17 cellular contexts compared by ENCODE assay signal in the genomic region with DNA sequence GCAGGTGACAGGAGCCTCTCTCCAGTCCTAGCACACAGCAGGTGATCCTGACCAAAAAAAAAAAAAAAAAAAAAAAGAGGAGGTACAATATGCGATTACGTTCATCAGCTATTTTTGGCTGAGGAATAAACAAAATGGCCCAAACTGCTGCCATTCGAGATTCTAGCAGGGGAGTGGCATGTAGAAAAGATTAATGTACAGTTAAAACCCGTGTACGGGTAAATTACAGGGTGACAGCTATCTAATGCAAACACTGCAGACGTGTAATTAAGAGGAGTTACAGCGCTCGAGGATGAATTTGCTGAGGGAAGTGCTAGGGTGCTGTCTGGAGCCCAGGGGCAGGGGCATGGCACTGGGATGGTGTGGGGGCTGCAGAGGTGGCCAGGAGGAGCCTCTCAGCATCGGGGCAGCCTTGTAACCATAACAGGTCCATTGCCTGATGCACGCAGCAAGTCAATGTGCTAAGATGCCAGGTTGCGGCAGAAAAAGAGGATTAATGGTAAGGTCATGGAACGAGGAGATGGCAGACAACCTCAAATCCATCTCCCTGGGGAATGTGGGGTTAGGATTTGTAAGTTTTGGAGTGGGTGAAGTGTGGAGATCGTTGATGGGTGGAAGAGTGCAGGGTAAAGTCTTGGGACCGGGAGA. TPM values are rescaled to one million over a fixed set of nuclear protein-coding genes. Genes with fewer than 3 reads are reported as not detected.
DNase-seq lines count a peak whose midpoint lies in the region; TF ChIP-seq lines count a peak whose summit lies in the region.
"Had no signal": no experiment of that assay in that cellular context is flagged by ENCODE, and none has a peak within 500 bp of the region (broad histone marks: within the 10 kb centered on the region; RNA-seq: fewer than 3 reads in every experiment).

No MANE protein-coding gene starts in this region.

- no peak for TF ChIP-seq CTCF in spleen (IDR thresholded peaks at IDR 0.05 in 8 of 11, conservative IDR thresholded peaks at IDR 0.05 in 3 of 11)
- no peak for TF ChIP-seq CTCF in mammary epithelial cell (conservative IDR thresholded peaks at IDR 0.05 in 1 of 2, IDR thresholded peaks at IDR 0.05 in 1 of 2; ENCODE audit: extremely low read depth in 1 of 2, insufficient read depth in 1 of 2, low read depth in 1 of 2, low read length in 2 of 2)

- H3K79me2 ChIP-seq in mammary epithelial cell (ENCODE audit: insufficient read depth, low read length) = no peaks in the 10 kb centered on the region

- 53 to 57% (median 56%) methylated on average over 14 of the region's 14 CpGs for WGBS in spleen, 5 donors
- WGBS in mammary epithelial cell (ENCODE audit: low coverage, missing lambda C conversion rate) = 22% methylated on average over 13 of the region's 14 CpGs

- H2AFZ ChIP-seq in mammary epithelial cell (ENCODE audit: low read depth, low read length) = no peak overlapping the region

- H3K9me3 ChIP-seq in spleen (no peaks in the 10 kb centered on the region), mammary epithelial cell (replicated peaks; ENCODE audit: insufficient read depth, low read length) (peaks cover 2% of the 10 kb centered on the region)
- H3K9me3 ChIP-seq: A549 had no signal

- no peak overlapping the region for H3K4me2 ChIP-seq in mammary epithelial cell (ENCODE audit: insufficient read depth, low read depth, low read length)
- H3K4me2 ChIP-seq: A549 had no signal

- in situ Hi-C loops in mammary epithelial cell (cut with MboI; ENCODE audit: low sequenced_read_pairs in 2 of 2) = no loop called here

- no TSS peak for BruUV-seq in mammary epithelial cell (replicated peaks; lab: Mats Ljungman, UMichigan)

- H3K4me1 ChIP-seq in spleen = no peaks in the 10 kb centered on the region
- no peaks in the 10 kb centered on the region for H3K4me1 ChIP-seq in mammary epithelial cell (ENCODE audit: insufficient read depth, low read length)
- H3K4me1 ChIP-seq: A549, foreskin keratinocyte had no signal

- H3K27me3 ChIP-seq in spleen (replicated peaks in 1 of 7) (peaks cover 0 to 63% (median 0%) of the 10 kb centered on the region in 7 donors), mammary epithelial cell (ENCODE audit: insufficient read depth, low read length) (peaks cover 3% of the 10 kb centered on the region)
- H3K27me3 ChIP-seq: foreskin keratinocyte had no signal

- H3K4me3 ChIP-seq in spleen (no peak overlapping the region), mammary epithelial cell (replicated peaks in 1 of 3; ENCODE audit: insufficient read depth in 1 of 3, low read depth in 2 of 3, low read length in 3 of 3) (no peak overlapping the region)
- H3K4me3 ChIP-seq: A549 had no signal

- no peaks in the 10 kb centered on the region for H4K20me1 ChIP-seq in mammary epithelial cell (ENCODE audit: insufficient read depth, low read length)

- H3K9ac ChIP-seq in mammary epithelial cell (ENCODE audit: insufficient read depth, low read length) = no peak overlapping the region

- no peak overlapping the region for H3K27ac ChIP-seq in spleen
- no peak overlapping the region for H3K27ac ChIP-seq in mammary epithelial cell (ENCODE audit: insufficient read depth, low read depth, low read length)
- H3K27ac ChIP-seq: A549, foreskin keratinocyte had no signal

- CTCF ChIA-PET in mammary epithelial cell (lab: Charles Lee; ENCODE audit: low non-redundant PET) = no interaction called here

- DNase-seq in NCI-H524 (lab: John Stamatoyannopoulos, UW) (peak; percentile 55 to 78), NCI-H524 treated with DMSO at 0.1 percent for 48 hours (lab: John Stamatoyannopoulos, UW) (no peak), NCI-H2081 treated with DMSO at 0.1 percent for 48 hours (lab: John Stamatoyannopoulos, UW) (peak; percentile 82), cerebellar cortex (ENCODE audit: low spot score) (peak; percentile 73), spleen (peak; percentile 51), Ammon's horn (ENCODE audit: low spot score) (no peak), mammary epithelial cell (no peak), SW480 (ENCODE audit: low spot score) (no peak)
- DNase-seq: amygdala; foreskin keratinocyte; KBM-7; naive B cell; NCI-H187; Right ventricle myocardium superior; stimulated activated naive CD8-positive, alpha-beta T cell treated with anti-CD3 and anti-CD28 coated beads, Interleukin-15, Interleukin-2, amounts not matched to agents 100 U/mL and 50 U/mL, for 24 hours; T-helper 17 cell had no signal

- H3K36me3 ChIP-seq in spleen (no peaks in the 10 kb centered on the region), mammary epithelial cell (ENCODE audit: insufficient read depth, low read length) (no peaks in the 10 kb centered on the region)

- intact Hi-C loops in spleen (cut with DNase I; ENCODE audit: low total_unique reads) (no loop called here), mammary epithelial cell (cut with micrococcal nuclease) (no loop called here)

- dilution Hi-C loops in mammary epithelial cell (cut with HindIII; ENCODE audit: low sequenced_read_pairs) = loop anchor here (5.0 kb wide), 1 partner anchor 62 kb away; no protein-coding TSS in a partner anchor

- TF ChIP-seq POLR2A in spleen (IDR thresholded peaks at IDR 0.05) = no peak

RNA-seq across cellular contexts. Expression of gene CHST8, which starts 17.4 kb away (rescaled TPM):
- total RNA-seq in spleen (1 to 10 TPM in 6 of 7 donors, under 1 TPM in 1; 0.68 to 4.0 (median 1.7) TPM), mammary epithelial cell (under 1 TPM in 1 of 2 donors, not detected in 1; 0.49 TPM)
- polyA plus RNA-seq in spleen (1 to 10 TPM in 2 of 3 donors, under 1 TPM in 1; 0.43 to 2.1 (median 1.2) TPM), mammary epithelial cell (0.10 TPM)
- not detected for polyA minus RNA-seq in mammary epithelial cell
- total RNA-seq: Right ventricle myocardium superior had no signal
- polyA plus RNA-seq: A549 had no signal

Comparison
In these comparisons a context has a peak if more than half of its experiments do, and no peak if none do; other contexts are left out.
1. DNase-seq: peak in NCI-H524 (2 of 2), NCI-H2081 treated with DMSO at 0.1 percent for 48 hours (single experiment), cerebellar cortex (single experiment) and spleen (single experiment); none in NCI-H524 treated with DMSO at 0.1 percent for 48 hours (single experiment), Ammon's horn (single experiment), mammary epithelial cell (single experiment) and SW480 (single experiment).